32 cellular contexts compared by ENCODE assay signal in the genomic region with DNA sequence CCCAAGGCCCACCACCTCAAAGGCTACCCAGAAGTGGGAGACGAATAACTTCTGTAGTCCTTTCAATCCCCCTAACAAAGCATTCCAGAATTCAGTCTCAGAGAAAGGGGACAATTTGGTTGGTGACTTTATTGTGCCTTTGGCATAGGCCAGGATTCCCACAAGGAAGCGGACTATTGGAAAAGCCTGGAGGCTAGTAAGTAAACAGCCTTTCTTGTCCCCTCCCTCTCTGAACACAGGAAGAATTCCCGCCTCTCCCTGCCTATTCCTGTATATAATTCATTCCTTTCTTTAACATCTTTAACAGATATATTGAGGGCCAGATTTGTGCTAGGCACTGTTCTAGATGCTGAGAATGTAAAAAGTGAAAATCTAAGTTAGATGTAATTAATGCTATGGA.
"Had no signal": no experiment of that assay in that cellular context is flagged by ENCODE, and none has a peak within 500 bp of the region (broad histone marks: within the 10 kb centered on the region; RNA-seq: fewer than 3 reads in every experiment).

No MANE protein-coding gene starts in this region.

- H3K4me1 Mint-ChIP-seq: activated B cell treated with CpG ODN at 0.5 μM for 24 hours; activated CD8-positive, alpha-beta memory T cell treated with anti-CD3 and anti-CD28 coated beads, Interleukin-2, amount 10 ng/mL, durations not matched to agents 7 days and 5 days; activated naive CD4-positive, alpha-beta T cell treated with anti-CD3 and anti-CD28 coated beads, Interleukin-2, amount 50 U/mL, for 24 hours; activated naive CD8-positive, alpha-beta T cell treated with anti-CD3 and anti-CD28 coated beads, Interleukin-2, amount 50 U/mL, for 24 hours had no signal

- H3K36me3 ChIP-seq: breast epithelium had no signal

- DNase-seq: activated B cell treated with CpG ODN at 0.5 μM for 24 hours; activated CD4-positive, alpha-beta memory T cell treated with anti-CD3 and anti-CD28 coated beads for 36 hours; activated CD4-positive, alpha-beta T cell treated with anti-CD3 and anti-CD28 coated beads for 4 hours; activated CD4-positive, alpha-beta T cell treated with anti-CD3 and anti-CD28 coated beads, Interleukin-2, amount 10 ng/mL, durations not matched to agents 24 days and 14 days; activated CD4-positive, alpha-beta T cell treated with anti-CD3 and anti-CD28 coated beads, Interleukin-2, amount 50 U/mL, for 1 hour; activated CD4-positive, alpha-beta T cell treated with anti-CD3 and anti-CD28 coated beads, Interleukin-2, amount 50 U/mL, for 4 hours; activated CD4-positive, CD25-positive, alpha-beta regulatory T cell treated with anti-CD3 and anti-CD28 coated beads, Interleukin-2, amount 50 U/mL, for 72 hours; activated CD8-positive, alpha-beta memory T cell treated with anti-CD3 and anti-CD28 coated beads for 24 hours; activated CD8-positive, alpha-beta memory T cell treated with anti-CD3 and anti-CD28 coated beads, Interleukin-2, amount 10 ng/mL, durations not matched to agents 7 days and 5 days; activated CD8-positive, alpha-beta memory T cell treated with anti-CD3 and anti-CD28 coated beads, Interleukin-2, amount 50 U/mL, for 48 hours; activated CD8-positive, alpha-beta T cell treated with anti-CD3 and anti-CD28 coated beads, Interleukin-2, amount 10 ng/mL, durations not matched to agents 7 days and 5 days; activated effector memory CD4-positive, alpha-beta T cell treated with Interleukin-2 at 50 U/mL for 16 hours; activated gamma-delta T cell; activated naive CD4-positive, alpha-beta T cell treated with anti-CD3 and anti-CD28 coated beads, Interleukin-2, amount 10 ng/mL, durations not matched to agents 7 days and 5 days; activated naive CD4-positive, alpha-beta T cell treated with Interleukin-2 at 50 U/mL for 16 hours; activated naive CD8-positive, alpha-beta T cell treated with anti-CD3 and anti-CD28 coated beads, Interleukin-2, amount 10 ng/mL, durations not matched to agents 7 days and 5 days; activated naive CD8-positive, alpha-beta T cell treated with anti-CD3 and anti-CD28 coated beads, Interleukin-2, amount 50 U/mL, for 24 hours; activated T-cell treated with anti-CD3 and anti-CD28 coated beads, Interleukin-2, amount 50 U/mL, for 24 hours; activated T-cell treated with anti-CD3 and anti-CD28 coated beads, Interleukin-2, amount 50 U/mL, for 48 hours; aorta; body of pancreas; brain microvascular endothelial cell; central memory CD4-positive, alpha-beta T cell; T-helper 1 cell; T-helper 2 cell; T-helper 9 cell had no signal

- ATAC-seq: activated CD8-positive, alpha-beta memory T cell treated with anti-CD3 and anti-CD28 coated beads, Interleukin-2, amount 10 ng/mL, durations not matched to agents 7 days and 5 days; activated CD8-positive, alpha-beta T cell treated with anti-CD3 and anti-CD28 coated beads, Interleukin-2, amount 10 ng/mL, durations not matched to agents 7 days and 5 days; activated naive CD8-positive, alpha-beta T cell treated with anti-CD3 and anti-CD28 coated beads, Interleukin-2, amount 50 U/mL, for 24 hours; body of pancreas had no signal

- H3K4me3 Mint-ChIP-seq: activated B cell treated with CpG ODN at 0.5 μM for 24 hours; activated CD4-positive, alpha-beta memory T cell treated with anti-CD3 and anti-CD28 coated beads for 36 hours; activated CD4-positive, alpha-beta T cell treated with anti-CD3 and anti-CD28 coated beads, Interleukin-2, amount 10 ng/mL, durations not matched to agents 24 days and 14 days; activated CD8-positive, alpha-beta memory T cell treated with anti-CD3 and anti-CD28 coated beads, Interleukin-2, amount 10 ng/mL, durations not matched to agents 7 days and 5 days; activated CD8-positive, alpha-beta T cell treated with anti-CD3 and anti-CD28 coated beads, Interleukin-2, amount 10 ng/mL, durations not matched to agents 7 days and 5 days; activated naive CD4-positive, alpha-beta T cell treated with anti-CD3 and anti-CD28 coated beads, Interleukin-2, amount 10 ng/mL, durations not matched to agents 7 days and 5 days; activated naive CD4-positive, alpha-beta T cell treated with anti-CD3 and anti-CD28 coated beads, Interleukin-2, amount 50 U/mL, for 24 hours; activated naive CD8-positive, alpha-beta T cell; activated naive CD8-positive, alpha-beta T cell treated with anti-CD3 and anti-CD28 coated beads, Interleukin-2, amount 10 ng/mL, durations not matched to agents 7 days and 5 days; activated naive CD8-positive, alpha-beta T cell treated with anti-CD3 and anti-CD28 coated beads, Interleukin-2, amount 50 U/mL, for 24 hours; activated T-cell treated with anti-CD3 and anti-CD28 coated beads, Interleukin-2, amount 50 U/mL, for 24 hours; T-helper 1 cell treated with Interleukin-12 subunit alpha and Interleukin-12 subunit beta and Interleukin-4 antibody, amounts not matched to agents 30 μg/mL and 1 μg/mL, for 36 hours; T-helper 2 cell treated with Interferon-gamma antibody and Interleukin-4, amounts not matched to agents 5 μg/mL and 100 μg/mL, for 36 hours had no signal

- H3K27me3 Mint-ChIP-seq: activated B cell treated with CpG ODN at 0.5 μM for 24 hours; activated CD4-positive, alpha-beta memory T cell treated with anti-CD3 and anti-CD28 coated beads for 36 hours; activated CD4-positive, alpha-beta T cell treated with anti-CD3 and anti-CD28 coated beads, Interleukin-2, amount 10 ng/mL, durations not matched to agents 24 days and 14 days; activated CD8-positive, alpha-beta memory T cell treated with anti-CD3 and anti-CD28 coated beads, Interleukin-2, amount 10 ng/mL, durations not matched to agents 7 days and 5 days; activated naive CD4-positive, alpha-beta T cell treated with anti-CD3 and anti-CD28 coated beads, Interleukin-2, amount 10 ng/mL, durations not matched to agents 7 days and 5 days; activated naive CD4-positive, alpha-beta T cell treated with anti-CD3 and anti-CD28 coated beads, Interleukin-2, amount 50 U/mL, for 24 hours; activated naive CD8-positive, alpha-beta T cell; activated naive CD8-positive, alpha-beta T cell treated with anti-CD3 and anti-CD28 coated beads, Interleukin-2, amount 10 ng/mL, durations not matched to agents 7 days and 5 days; activated naive CD8-positive, alpha-beta T cell treated with anti-CD3 and anti-CD28 coated beads, Interleukin-2, amount 50 U/mL, for 24 hours; activated T-cell treated with anti-CD3 and anti-CD28 coated beads, Interleukin-2, amount 50 U/mL, for 24 hours had no signal

- H3K4me3 ChIP-seq: body of pancreas, breast epithelium had no signal

- H3K27ac ChIP-seq: body of pancreas, brain microvascular endothelial cell, breast epithelium had no signal

- H3K9me3 ChIP-seq: body of pancreas, breast epithelium had no signal

- H3K27me3 ChIP-seq: body of pancreas, brain microvascular endothelial cell, breast epithelium had no signal

- H3K9me3 Mint-ChIP-seq: activated B cell treated with CpG ODN at 0.5 μM for 24 hours; activated CD4-positive, alpha-beta memory T cell treated with anti-CD3 and anti-CD28 coated beads for 36 hours; activated CD4-positive, alpha-beta T cell treated with anti-CD3 and anti-CD28 coated beads, Interleukin-2, amount 10 ng/mL, durations not matched to agents 24 days and 14 days; activated naive CD4-positive, alpha-beta T cell treated with anti-CD3 and anti-CD28 coated beads, Interleukin-2, amount 10 ng/mL, durations not matched to agents 7 days and 5 days; activated naive CD4-positive, alpha-beta T cell treated with anti-CD3 and anti-CD28 coated beads, Interleukin-2, amount 50 U/mL, for 24 hours; activated naive CD8-positive, alpha-beta T cell treated with anti-CD3 and anti-CD28 coated beads, Interleukin-2, amount 10 ng/mL, durations not matched to agents 7 days and 5 days; activated naive CD8-positive, alpha-beta T cell treated with anti-CD3 and anti-CD28 coated beads, Interleukin-2, amount 50 U/mL, for 24 hours; activated T-cell treated with anti-CD3 and anti-CD28 coated beads, Interleukin-2, amount 50 U/mL, for 24 hours; activated T-helper 2 cell treated with anti-CD3 and anti-CD28 coated beads, Interferon-gamma antibody, Interleukin-2, Interleukin-4, amounts not matched to agents 10 μg/mL and 5 μg/mL and 100 μg/mL, durations not matched to agents 14 hours and 24 hours and 36 hours; T-helper 1 cell treated with Interleukin-12 subunit alpha and Interleukin-12 subunit beta and Interleukin-4 antibody, amounts not matched to agents 30 μg/mL and 1 μg/mL, for 36 hours; T-helper 2 cell treated with Interferon-gamma antibody and Interleukin-4, amounts not matched to agents 5 μg/mL and 100 μg/mL, for 36 hours had no signal

- H3K4me1 ChIP-seq: body of pancreas, breast epithelium had no signal

- H3K27ac Mint-ChIP-seq: activated B cell treated with CpG ODN at 0.5 μM for 24 hours; activated CD4-positive, alpha-beta memory T cell treated with anti-CD3 and anti-CD28 coated beads for 36 hours; activated CD4-positive, alpha-beta T cell treated with anti-CD3 and anti-CD28 coated beads, Interleukin-2, amount 10 ng/mL, durations not matched to agents 24 days and 14 days; activated CD8-positive, alpha-beta memory T cell treated with anti-CD3 and anti-CD28 coated beads, Interleukin-2, amount 10 ng/mL, durations not matched to agents 7 days and 5 days; activated CD8-positive, alpha-beta T cell treated with anti-CD3 and anti-CD28 coated beads, Interleukin-2, amount 10 ng/mL, durations not matched to agents 7 days and 5 days; activated naive CD4-positive, alpha-beta T cell treated with anti-CD3 and anti-CD28 coated beads, Interleukin-2, amount 10 ng/mL, durations not matched to agents 7 days and 5 days; activated naive CD4-positive, alpha-beta T cell treated with anti-CD3 and anti-CD28 coated beads, Interleukin-2, amount 50 U/mL, for 24 hours; activated naive CD8-positive, alpha-beta T cell; activated naive CD8-positive, alpha-beta T cell treated with anti-CD3 and anti-CD28 coated beads, Interleukin-2, amount 10 ng/mL, durations not matched to agents 7 days and 5 days; activated naive CD8-positive, alpha-beta T cell treated with anti-CD3 and anti-CD28 coated beads, Interleukin-2, amount 50 U/mL, for 24 hours; activated T-cell treated with anti-CD3 and anti-CD28 coated beads, Interleukin-2, amount 50 U/mL, for 24 hours; activated T-helper 2 cell treated with anti-CD3 and anti-CD28 coated beads, Interferon-gamma antibody, Interleukin-2, Interleukin-4, amounts not matched to agents 10 μg/mL and 5 μg/mL and 100 μg/mL, durations not matched to agents 14 hours and 24 hours and 36 hours; T-helper 1 cell treated with Interleukin-12 subunit alpha and Interleukin-12 subunit beta and Interleukin-4 antibody, amounts not matched to agents 30 μg/mL and 1 μg/mL, for 36 hours; T-helper 2 cell treated with Interferon-gamma antibody and Interleukin-4, amounts not matched to agents 5 μg/mL and 100 μg/mL, for 36 hours had no signal
